ENCODE assay signal across 8 cellular contexts in genomic region chr1:119773711-119774241, GRCh38. TPM values are rescaled to one million over a fixed set of nuclear protein-coding genes. Genes with fewer than 3 reads are reported as not detected.
DNase-seq lines count a peak whose midpoint lies in the region; ATAC-seq and TF ChIP-seq lines count a peak whose summit lies in the region.
"Had no signal": no experiment of that assay in that cellular context is flagged by ENCODE, and none has a peak within 500 bp of the region (broad histone marks: within the 10 kb centered on the region; RNA-seq: fewer than 3 reads in every experiment).

No MANE protein-coding gene starts in this region.

- no peaks in the 10 kb centered on the region for H3K79me2 ChIP-seq in hepatocyte

- 34% methylated on average over 3 of the region's 3 CpGs for WGBS in hepatocyte (ENCODE audit: low lambda C conversion rate, missing lambda C conversion rate)

- ATAC-seq in HG03378 (IDR thresholded peaks at IDR 0.05; ENCODE audit: unreplicated experiment) = no peak

- H3K36me3 ChIP-seq in HUES48 (ENCODE audit: control insufficient read depth, insufficient read depth, low read length) = no peaks in the 10 kb centered on the region
- no peaks in the 10 kb centered on the region for H3K36me3 ChIP-seq in hepatocyte (replicated peaks; ENCODE audit: insufficient read depth, low read depth)

- H3K27me3 ChIP-seq in HUES48 (ENCODE audit: control insufficient read depth, insufficient read depth, low read length) (no peaks in the 10 kb centered on the region), hepatocyte (no peaks in the 10 kb centered on the region)

- no peak overlapping the region for H2AFZ ChIP-seq in hepatocyte

- H3K9me3 ChIP-seq in HUES48 (ENCODE audit: control insufficient read depth, insufficient read depth, low read length) (no peaks in the 10 kb centered on the region), hepatocyte (ENCODE audit: low read depth) (peaks cover 6% of the 10 kb centered on the region)

- peaks cover 19% of the 10 kb centered on the region for H3K4me1 ChIP-seq in HUES48 (ENCODE audit: control insufficient read depth, insufficient read depth, low read length)
- H3K4me1 ChIP-seq in hepatocyte (ENCODE audit: insufficient read depth) = peaks cover 46% of the 10 kb centered on the region

- H3K9ac ChIP-seq in HUES48 (ENCODE audit: low read depth, low read length) = no peak overlapping the region

- peak overlapping the region; percentile 17 for H3K4me2 ChIP-seq in hepatocyte

- H3K4me3 ChIP-seq in HUES48 (ENCODE audit: low read depth, low read length) (no peak overlapping the region), hepatocyte (no peak overlapping the region), retinal pigment epithelial cell (ENCODE audit: low read length) (no peak overlapping the region)

- DNase-seq in SK-N-DZ (ENCODE audit: low spot score) (peak; percentile 67), hepatocyte (ENCODE audit: low spot score) (no peak), retinal pigment epithelial cell (ENCODE audit: low read depth) (peak; percentile 72), caudate nucleus (lab: John Stamatoyannopoulos, UW) (no peak), NAMALWA (ENCODE audit: low spot score) (no peak)
- DNase-seq: NCI-H1436 treated with DMSO at 0.1 percent for 48 hours had no signal

- H3K27ac ChIP-seq in HUES48 (ENCODE audit: low read depth, low read length) = peak overlapping the region; percentile 75
- H3K27ac ChIP-seq in hepatocyte = peak overlapping the region; percentile 84
- H3K27ac ChIP-seq in caudate nucleus (ENCODE audit: low read depth, low read length) = no peak overlapping the region

- no peaks in the 10 kb centered on the region for H4K20me1 ChIP-seq in hepatocyte (ENCODE audit: insufficient read depth, poor library complexity, severe bottlenecking)

- H3K9me2 ChIP-seq in hepatocyte (replicated peaks; ENCODE audit: insufficient read depth) = no peaks in the 10 kb centered on the region

- TF ChIP-seq CTCF in hepatocyte (IDR thresholded peaks at IDR 0.05; ENCODE audit: poor library complexity) = no peak
- no peak for TF ChIP-seq CTCF in retinal pigment epithelial cell (conservative IDR thresholded peaks at IDR 0.05; ENCODE audit: low read depth, low read length)

RNA-seq across cellular contexts. Expression of gene HMGCS2, which starts 5.1 kb away (rescaled TPM):
- not detected in 2 replicates for polyA plus RNA-seq in SK-N-DZ (2014; cell fraction: cytosol; rRNA removed)
- polyA plus RNA-seq in SK-N-DZ (2014; cell fraction: nucleus; rRNA removed) = not detected in 2 replicates
- total RNA-seq in hepatocyte = 188 and 207 TPM in 2 replicates
- 119 and 167 TPM in 2 replicates for polyA plus RNA-seq in hepatocyte

RNA-seq across cellular contexts. Expression of gene REG4, which starts 37.5 kb away (rescaled TPM):
- polyA plus RNA-seq in SK-N-DZ (2014; cell fraction: cytosol; rRNA removed) = not detected in 2 replicates
- not detected in 2 replicates for polyA plus RNA-seq in SK-N-DZ (2014; cell fraction: nucleus; rRNA removed)
- total RNA-seq in hepatocyte = 103 and 106 TPM in 2 replicates
- polyA plus RNA-seq in hepatocyte = 79.4 and 111 TPM in 2 replicates

Comparison
In these comparisons a context has a peak if more than half of its experiments do, and no peak if none do; other contexts are left out.
1. DNase-seq: peak in SK-N-DZ (single experiment) and retinal pigment epithelial cell (single experiment); none in hepatocyte (single experiment), caudate nucleus (0 of 61) and NAMALWA (single experiment).